In the genomic region with DNA sequence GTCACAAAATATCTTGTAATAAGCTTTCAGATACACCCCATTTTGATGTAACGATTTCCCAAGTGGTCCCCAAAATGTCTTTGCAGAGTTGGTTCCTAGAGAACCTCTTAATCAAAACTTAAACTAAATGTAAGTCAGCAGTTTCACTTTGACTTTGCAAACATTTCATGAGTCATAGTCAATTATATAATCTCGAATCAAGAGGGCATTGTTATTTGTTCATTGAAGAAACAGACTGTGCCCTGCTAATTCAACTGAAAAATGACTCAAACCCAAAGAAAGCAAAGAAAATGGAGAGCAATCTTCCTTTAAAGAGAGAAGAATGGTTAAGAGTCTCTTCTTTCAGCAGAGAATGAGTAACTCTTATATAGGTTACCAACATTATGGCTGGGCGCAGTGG, we compare ENCODE assay signal across 10 cellular contexts. TPM values are rescaled to one million over a fixed set of nuclear protein-coding genes. Genes with fewer than 3 reads are reported as not detected.
DNase-seq lines count a peak whose midpoint lies in the region; ATAC-seq and TF ChIP-seq lines count a peak whose summit lies in the region.
"Had no signal": no experiment of that assay in that cellular context is flagged by ENCODE, and none has a peak within 500 bp of the region (broad histone marks: within the 10 kb centered on the region; RNA-seq: fewer than 3 reads in every experiment).

No MANE protein-coding gene starts in this region.

- no peaks in the 10 kb centered on the region for H3K36me3 Mint-ChIP-seq in activated CD4-positive, alpha-beta T cell treated with anti-CD3 and anti-CD28 coated beads, Interleukin-2, amount 10 ng/mL, durations not matched to agents 7 days and 5 days (ENCODE audit: low read depth)
- H3K36me3 Mint-ChIP-seq: immature natural killer cell had no signal

- H3K27ac ChIP-seq in right atrium auricular region (peak overlapping the region; percentile 1 to 66), uterus (no peak overlapping the region)
- H3K27ac ChIP-seq: BLaER1 treated with 17β-estradiol and CSF1 and Interleukin-3, amounts not matched to agents 10 nM and 100 nM had no signal

- H3K27me3 ChIP-seq in right atrium auricular region = no peaks in the 10 kb centered on the region
- no peaks in the 10 kb centered on the region for H3K27me3 ChIP-seq in uterus
- H3K27me3 ChIP-seq: BLaER1 treated with 17β-estradiol and CSF1 and Interleukin-3, amounts not matched to agents 10 nM and 100 nM had no signal

- no peak for ATAC-seq in GM21528 (IDR thresholded peaks at IDR 0.05; ENCODE audit: low FRiP score, unreplicated experiment)

- TF ChIP-seq CTCF in right atrium auricular region (IDR thresholded peaks at IDR 0.05) = no peak
- no peak for TF ChIP-seq CTCF in uterus (IDR thresholded peaks at IDR 0.05)

- H3K27me3 Mint-ChIP-seq in activated CD4-positive, alpha-beta T cell treated with anti-CD3 and anti-CD28 coated beads, Interleukin-2, amount 10 ng/mL, durations not matched to agents 7 days and 5 days = peaks cover 6% of the 10 kb centered on the region

- CTCF ChIA-PET in activated CD4-positive, alpha-beta T cell treated with anti-CD3 and anti-CD28 coated beads, Interleukin-2, amount 10 ng/mL, durations not matched to agents 7 days and 5 days (lab: Charles Lee) = no interaction called here

- no peaks in the 10 kb centered on the region for H3K9me3 Mint-ChIP-seq in activated CD4-positive, alpha-beta T cell treated with anti-CD3 and anti-CD28 coated beads, Interleukin-2, amount 10 ng/mL, durations not matched to agents 7 days and 5 days
- H3K9me3 Mint-ChIP-seq: immature natural killer cell had no signal

- H3K9me3 ChIP-seq in right atrium auricular region (no peaks in the 10 kb centered on the region), uterus (no peaks in the 10 kb centered on the region)

- H3K4me1 Mint-ChIP-seq in activated CD4-positive, alpha-beta T cell treated with anti-CD3 and anti-CD28 coated beads, Interleukin-2, amount 10 ng/mL, durations not matched to agents 7 days and 5 days = peaks cover 14% of the 10 kb centered on the region

- no peak overlapping the region for H3K4me3 Mint-ChIP-seq in activated CD4-positive, alpha-beta T cell treated with anti-CD3 and anti-CD28 coated beads, Interleukin-2, amount 10 ng/mL, durations not matched to agents 7 days and 5 days
- H3K4me3 Mint-ChIP-seq: immature natural killer cell had no signal

- no peak for TF ChIP-seq POLR2A in uterus (IDR thresholded peaks at IDR 0.05)

- DNase-seq in right atrium auricular region (ENCODE audit: low spot score) (no peak), cardiac septum (ENCODE audit: low spot score) (no peak), foreskin melanocyte (peak; percentile 74), uterus (no peak), NCI-H82 (lab: John Stamatoyannopoulos, UW) (no peak)
- no peak for DNase-seq in activated CD4-positive, alpha-beta T cell treated with anti-CD3 and anti-CD28 coated beads, Interleukin-2, amount 10 ng/mL, durations not matched to agents 7 days and 5 days
- DNase-seq: immature natural killer cell had no signal

- intact Hi-C loops in cardiac septum (cut with DNase I) (no loop called here), uterus (cut with DNase I; ENCODE audit: low total_unique reads) (no loop called here)

- H3K36me3 ChIP-seq in right atrium auricular region (no peaks in the 10 kb centered on the region), uterus (no peaks in the 10 kb centered on the region)

- no peak overlapping the region for H3K4me3 ChIP-seq in right atrium auricular region
- H3K4me3 ChIP-seq in uterus = no peak overlapping the region
- H3K4me3 ChIP-seq: BLaER1 treated with 17β-estradiol and CSF1 and Interleukin-3, amounts not matched to agents 10 nM and 100 nM had no signal

- peaks cover 0 to 19% of the 10 kb centered on the region in 2 donors for H3K4me1 ChIP-seq in right atrium auricular region
- peaks cover 0 to 4% of the 10 kb centered on the region in 2 donors for H3K4me1 ChIP-seq in uterus

- no peak overlapping the region for H3K27ac Mint-ChIP-seq in activated CD4-positive, alpha-beta T cell treated with anti-CD3 and anti-CD28 coated beads, Interleukin-2, amount 10 ng/mL, durations not matched to agents 7 days and 5 days
- H3K27ac Mint-ChIP-seq: immature natural killer cell had no signal

- TF ChIP-seq EP300 in Ishikawa (IDR thresholded peaks at IDR 0.05; ENCODE audit: borderline replicate concordance) = peak; percentile 31; the same call in 1 of the 2 replicates

- POLR2A ChIA-PET in activated CD4-positive, alpha-beta T cell treated with anti-CD3 and anti-CD28 coated beads, Interleukin-2, amount 10 ng/mL, durations not matched to agents 7 days and 5 days (lab: Charles Lee) = no interaction called here

- TF ChIP-seq RAD21 in Ishikawa (IDR thresholded peaks at IDR 0.05; ENCODE audit: low read depth) = no peak

TF ChIP-seq in Ishikawa, 13 proteins besides CTCF, POLR2A, EP300 and RAD21:
- TF ChIP-seq TCF12 (IDR thresholded peaks at IDR 0.05; ENCODE audit: low read depth) (no peak), CREB1 (IDR thresholded peaks at IDR 0.05; ENCODE audit: low read depth) (no peak), EGR1 (IDR thresholded peaks at IDR 0.05) (no peak), TEAD4 (IDR thresholded peaks at IDR 0.05) (no peak), FOXM1 (IDR thresholded peaks at IDR 0.05; ENCODE audit: borderline replicate concordance, low read depth) (no peak), YY1 (IDR thresholded peaks at IDR 0.05; ENCODE audit: low read depth) (no peak), ZBTB7A (IDR thresholded peaks at IDR 0.05; ENCODE audit: low read depth) (no peak), NFIC (IDR thresholded peaks at IDR 0.05) (no peak), TAF1 (IDR thresholded peaks at IDR 0.05; ENCODE audit: low read depth) (no peak), CEBPB (IDR thresholded peaks at IDR 0.05) (no peak)
- TF ChIP-seq, protein P1, sequence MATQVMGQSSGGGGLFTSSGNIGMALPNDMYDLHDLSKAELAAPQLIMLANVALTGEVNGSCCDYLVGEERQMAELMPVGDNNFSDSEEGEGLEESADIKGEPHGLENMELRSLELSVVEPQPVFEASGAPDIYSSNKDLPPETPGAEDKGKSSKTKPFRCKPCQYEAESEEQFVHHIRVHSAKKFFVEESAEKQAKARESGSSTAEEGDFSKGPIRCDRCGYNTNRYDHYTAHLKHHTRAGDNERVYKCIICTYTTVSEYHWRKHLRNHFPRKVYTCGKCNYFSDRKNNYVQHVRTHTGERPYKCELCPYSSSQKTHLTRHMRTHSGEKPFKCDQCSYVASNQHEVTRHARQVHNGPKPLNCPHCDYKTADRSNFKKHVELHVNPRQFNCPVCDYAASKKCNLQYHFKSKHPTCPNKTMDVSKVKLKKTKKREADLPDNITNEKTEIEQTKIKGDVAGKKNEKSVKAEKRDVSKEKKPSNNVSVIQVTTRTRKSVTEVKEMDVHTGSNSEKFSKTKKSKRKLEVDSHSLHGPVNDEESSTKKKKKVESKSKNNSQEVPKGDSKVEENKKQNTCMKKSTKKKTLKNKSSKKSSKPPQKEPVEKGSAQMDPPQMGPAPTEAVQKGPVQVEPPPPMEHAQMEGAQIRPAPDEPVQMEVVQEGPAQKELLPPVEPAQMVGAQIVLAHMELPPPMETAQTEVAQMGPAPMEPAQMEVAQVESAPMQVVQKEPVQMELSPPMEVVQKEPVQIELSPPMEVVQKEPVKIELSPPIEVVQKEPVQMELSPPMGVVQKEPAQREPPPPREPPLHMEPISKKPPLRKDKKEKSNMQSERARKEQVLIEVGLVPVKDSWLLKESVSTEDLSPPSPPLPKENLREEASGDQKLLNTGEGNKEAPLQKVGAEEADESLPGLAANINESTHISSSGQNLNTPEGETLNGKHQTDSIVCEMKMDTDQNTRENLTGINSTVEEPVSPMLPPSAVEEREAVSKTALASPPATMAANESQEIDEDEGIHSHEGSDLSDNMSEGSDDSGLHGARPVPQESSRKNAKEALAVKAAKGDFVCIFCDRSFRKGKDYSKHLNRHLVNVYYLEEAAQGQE (IDR thresholded peaks at IDR 0.05; ENCODE audit: low read depth) = no peak
- TF ChIP-seq, protein P2, sequence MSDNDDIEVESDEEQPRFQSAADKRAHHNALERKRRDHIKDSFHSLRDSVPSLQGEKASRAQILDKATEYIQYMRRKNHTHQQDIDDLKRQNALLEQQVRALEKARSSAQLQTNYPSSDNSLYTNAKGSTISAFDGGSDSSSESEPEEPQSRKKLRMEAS (IDR thresholded peaks at IDR 0.05) = no peak
- TF ChIP-seq, protein P3, sequence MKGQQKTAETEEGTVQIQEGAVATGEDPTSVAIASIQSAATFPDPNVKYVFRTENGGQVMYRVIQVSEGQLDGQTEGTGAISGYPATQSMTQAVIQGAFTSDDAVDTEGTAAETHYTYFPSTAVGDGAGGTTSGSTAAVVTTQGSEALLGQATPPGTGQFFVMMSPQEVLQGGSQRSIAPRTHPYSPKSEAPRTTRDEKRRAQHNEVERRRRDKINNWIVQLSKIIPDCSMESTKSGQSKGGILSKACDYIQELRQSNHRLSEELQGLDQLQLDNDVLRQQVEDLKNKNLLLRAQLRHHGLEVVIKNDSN (IDR thresholded peaks at IDR 0.05) = no peak

RNA-seq across cellular contexts. Expression of a gene that starts 58.3 kb away (rescaled TPM):
- total RNA-seq in right atrium auricular region (under 1 TPM; 0.51 to 0.93 TPM), cardiac septum (5.0 TPM), uterus (1 to 10 TPM; 3.1 to 9.7 (median 3.4) TPM)
- total RNA-seq in activated CD4-positive, alpha-beta T cell treated with anti-CD3 and anti-CD28 coated beads, Interleukin-2, amount 10 ng/mL, durations not matched to agents 7 days and 5 days = 10 to 100 TPM; 26.2 to 27.3 TPM

Comparison
In these comparisons a context has a peak if more than half of its experiments do, and no peak if none do; other contexts are left out.
1. H3K27ac ChIP-seq: peak in right atrium auricular region (2 of 2); none in uterus (0 of 2).